ENCODE assay signal across 1 cellular context in genomic region chr5:52682492-52682891, GRCh38.
TF ChIP-seq lines count a peak whose summit lies in the region.

No MANE protein-coding gene starts in this region.

TF ChIP-seq in IMR-90, 13 proteins besides CTCF, POLR2A, EP300 and RAD21 (continued from another document):
- no peak for TF ChIP-seq USF2 (IDR thresholded peaks at IDR 0.05; ENCODE audit: low read depth, low read length)
- no peak for TF ChIP-seq MXI1 (IDR thresholded peaks at IDR 0.05; ENCODE audit: borderline replicate concordance, low read depth, low read length)
- TF ChIP-seq ELK1 (IDR thresholded peaks at IDR 0.05; ENCODE audit: borderline replicate concordance, low read depth, low read length), result no peak
- no peak for TF ChIP-seq RFX5 (IDR thresholded peaks at IDR 0.05; ENCODE audit: low read depth, low read length)
- TF ChIP-seq BHLHE40 (IDR thresholded peaks at IDR 0.05; ENCODE audit: low read depth, low read length), result no peak
- TF ChIP-seq SMC3 (IDR thresholded peaks at IDR 0.05; ENCODE audit: low read depth, low read length), result no peak
TF ChIP-seq in IMR-90: peak in this region for 0.
